Comparison of ENCODE assay signal across 10 cellular contexts in the genomic region with DNA sequence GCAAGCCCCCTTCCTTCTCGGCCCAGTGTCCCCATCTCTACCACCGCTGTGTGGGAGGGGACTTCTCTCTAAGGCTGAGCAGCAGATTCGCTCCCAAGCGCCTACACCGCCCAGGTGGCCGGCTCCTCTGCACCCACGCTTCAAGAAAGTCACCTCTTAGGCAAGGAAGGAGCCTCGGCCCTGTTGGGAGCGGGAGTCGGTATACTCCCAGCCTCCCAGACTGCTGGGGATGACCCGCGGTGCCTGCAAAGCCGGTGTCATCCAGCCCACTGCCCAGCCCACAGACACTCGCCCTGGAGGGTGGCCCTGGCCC. TPM values are rescaled to one million over a fixed set of nuclear protein-coding genes. Genes with fewer than 3 reads are reported as not detected.
DNase-seq lines count a peak whose midpoint lies in the region; TF ChIP-seq lines count a peak whose summit lies in the region.
"Had no signal": no experiment of that assay in that cellular context is flagged by ENCODE, and none has a peak within 500 bp of the region (broad histone marks: within the 10 kb centered on the region; RNA-seq: fewer than 3 reads in every experiment).

No MANE protein-coding gene starts in this region.

- no peaks in the 10 kb centered on the region for H3K9me3 Mint-ChIP-seq in CD4-positive, alpha-beta memory T cell

- no peaks in the 10 kb centered on the region for H3K36me3 Mint-ChIP-seq in CD4-positive, alpha-beta memory T cell

- no TSS peak for BruUV-seq in PC-9 (replicated peaks; lab: Mats Ljungman, UMichigan)

- no peak overlapping the region for H3K4me3 ChIP-seq in CD4-positive, alpha-beta memory T cell (ENCODE audit: low read length in 2 of 2)
- H3K4me3 ChIP-seq in PC-9 (peak overlapping the region; percentile 46; the same call in 1 of the 2 replicates), epithelial cell of proximal tubule (ENCODE audit: low read depth, low read length) (peak overlapping the region; percentile 53), parathyroid adenoma (ENCODE audit: low read depth, low read length) (peak overlapping the region; percentile 16)

- peaks cover 2 to 10% (median 6%) of the 10 kb centered on the region in 4 donors for H3K4me1 Mint-ChIP-seq in CD4-positive, alpha-beta memory T cell

- CTCF ChIA-PET in CD4-positive, alpha-beta memory T cell (lab: Charles Lee; ENCODE audit: partially characterized antibody), result interaction anchor here (2.9 kb wide), 1 partner anchor 69 kb away, joined by 18 read pairs; no protein-coding TSS in a partner anchor
- CTCF ChIA-PET in PC-9 (lab: Charles Lee), result no interaction called here

- no peak for DNase-seq in CD4-positive, alpha-beta memory T cell
- DNase-seq in PC-9 (no peak), epithelial cell of proximal tubule (ENCODE audit: low read depth) (no peak), GM19238 (ENCODE audit: insufficient read length, low spot score) (no peak), NOMO-1 treated with DMSO at 0.1 percent for 48 hours (lab: John Stamatoyannopoulos, UW; ENCODE audit: unreplicated experiment) (no peak), anterior cingulate cortex (lab: John Stamatoyannopoulos, UW) (no peak)
- DNase-seq in activated CD8-positive, alpha-beta memory T cell treated with anti-CD3 and anti-CD28 coated beads, Interleukin-2, amount 50 U/mL, for 48 hours, result no peak
- DNase-seq: NCI-H748 treated with DMSO at 0.1 percent for 48 hours had no signal

- peak overlapping the region in 6 of 8 donors; percentile 17 to 67 (median 42) for H3K4me3 Mint-ChIP-seq in CD4-positive, alpha-beta memory T cell

- H3K4me2 ChIP-seq in PC-9, result peak overlapping the region; percentile 71
- H3K4me2 ChIP-seq in parathyroid adenoma (ENCODE audit: low read length), result peak overlapping the region; percentile 65

- peaks cover 4% of the 10 kb centered on the region for H3K4me1 ChIP-seq in CD4-positive, alpha-beta memory T cell (ENCODE audit: insufficient read depth, low read length)
- no peaks in the 10 kb centered on the region for H3K4me1 ChIP-seq in PC-9 (replicated peaks; ENCODE audit: insufficient read depth)
- no peaks in the 10 kb centered on the region for H3K4me1 ChIP-seq in parathyroid adenoma

- H4K20me1 ChIP-seq in PC-9 (ENCODE audit: insufficient read depth), result no peaks in the 10 kb centered on the region

- no peaks in the 10 kb centered on the region for H3F3A ChIP-seq in PC-9 (ENCODE audit: insufficient read depth, low read depth)

- peaks cover 6 to 19% of the 10 kb centered on the region in 2 donors for H3K27me3 Mint-ChIP-seq in CD4-positive, alpha-beta memory T cell

- H3K27ac Mint-ChIP-seq in CD4-positive, alpha-beta memory T cell, result no peak overlapping the region

- no peak overlapping the region for H3K9ac ChIP-seq in parathyroid adenoma

- no peaks in the 10 kb centered on the region for H3K9me2 ChIP-seq in PC-9 (ENCODE audit: insufficient read depth)

- no peak for TF ChIP-seq CTCF in PC-9 (conservative IDR thresholded peaks at IDR 0.05)
- TF ChIP-seq CTCF in epithelial cell of proximal tubule (conservative IDR thresholded peaks at IDR 0.05; ENCODE audit: low read depth, low read length), result no peak
- no peak for TF ChIP-seq CTCF in parathyroid adenoma (IDR thresholded peaks at IDR 0.05)

- H3K36me3 ChIP-seq in CD4-positive, alpha-beta memory T cell (ENCODE audit: insufficient read depth, low read length), result no peaks in the 10 kb centered on the region
- no peaks in the 10 kb centered on the region for H3K36me3 ChIP-seq in PC-9 (ENCODE audit: low read depth)
- H3K36me3 ChIP-seq in parathyroid adenoma (ENCODE audit: control insufficient read depth, insufficient read depth, low read length), result no peaks in the 10 kb centered on the region

- no peaks in the 10 kb centered on the region for H3K27me3 ChIP-seq in CD4-positive, alpha-beta memory T cell (ENCODE audit: insufficient read depth, low read length)
- H3K27me3 ChIP-seq in PC-9 (ENCODE audit: insufficient read depth, low read depth) (no peaks in the 10 kb centered on the region), parathyroid adenoma (ENCODE audit: control insufficient read depth, insufficient read depth, low read length) (no peaks in the 10 kb centered on the region)

- 0 out of 2 replicates have a peak overlapping the region, but pooled peaks have one; percentile 74 for H2AFZ ChIP-seq in PC-9
- H2AFZ ChIP-seq in parathyroid adenoma, result peak overlapping the region; percentile 70

- no peaks in the 10 kb centered on the region for H3K9me3 ChIP-seq in CD4-positive, alpha-beta memory T cell (ENCODE audit: control insufficient read depth in 1 of 2, low read length in 2 of 2)
- H3K9me3 ChIP-seq in PC-9 (ENCODE audit: insufficient read depth, low read depth) (no peaks in the 10 kb centered on the region), parathyroid adenoma (ENCODE audit: control insufficient read depth, low read length) (no peaks in the 10 kb centered on the region)

- H3K27ac ChIP-seq in CD4-positive, alpha-beta memory T cell (ENCODE audit: low read depth, low read length), result no peak overlapping the region
- H3K27ac ChIP-seq in PC-9 (no peak overlapping the region), parathyroid adenoma (no peak overlapping the region)

- H3K79me2 ChIP-seq in PC-9 (ENCODE audit: low read depth), result no peaks in the 10 kb centered on the region
- no peaks in the 10 kb centered on the region for H3K79me2 ChIP-seq in parathyroid adenoma

- intact Hi-C loops in CD4-positive, alpha-beta memory T cell (cut with micrococcal nuclease), result no loop called here
- intact Hi-C loops in PC-9 (cut with micrococcal nuclease; ENCODE audit: unreplicated experiment), result no loop called here

- POLR2A ChIA-PET in CD4-positive, alpha-beta memory T cell (lab: Charles Lee; ENCODE audit: partially characterized antibody), result no interaction called here
- POLR2A ChIA-PET in PC-9 (lab: Charles Lee; ENCODE audit: unreplicated experiment), result no interaction called here

RNA-seq across cellular contexts. Expression of gene CHRNB4, which starts 0.5 kb away (rescaled TPM):
- total RNA-seq in CD4-positive, alpha-beta memory T cell, result not detected
- not detected for polyA plus RNA-seq in CD4-positive, alpha-beta memory T cell
- total RNA-seq in PC-9 (2021) (0.13 TPM in 1 of 2 replicates, not detected in the other), epithelial cell of proximal tubule (0.23 TPM in 1 of 2 replicates, not detected in the other)

RNA-seq across cellular contexts. Expression of gene CHRNA3, which starts 19.7 kb away (rescaled TPM):
- not detected for total RNA-seq in CD4-positive, alpha-beta memory T cell
- not detected for polyA plus RNA-seq in CD4-positive, alpha-beta memory T cell
- not detected in 2 replicates for total RNA-seq in PC-9 (2021)
- total RNA-seq in epithelial cell of proximal tubule, result 0.40 TPM in 1 of 2 replicates, not detected in the other
- polyA plus RNA-seq: keratinocyte had no signal

Comparison
In these comparisons a context has a peak if more than half of its experiments do, and no peak if none do; other contexts are left out.
1. H3K4me3 ChIP-seq: peak in PC-9 (single experiment), epithelial cell of proximal tubule (single experiment) and parathyroid adenoma (single experiment); none in CD4-positive, alpha-beta memory T cell (0 of 2).